Comparison of ENCODE assay signal across 8 cellular contexts in genomic region chr2:9753665-9754531, GRCh38.
DNase-seq lines count a peak whose midpoint lies in the region.

No MANE protein-coding gene starts in this region.

- H3K9me3 ChIP-seq in CD4-positive, alpha-beta memory T cell (ENCODE audit: control insufficient read depth in 1 of 2, low read length in 2 of 2): no peaks in the 10 kb centered on the region
- H3K9me3 ChIP-seq in neuron (ENCODE audit: low read length): no peaks in the 10 kb centered on the region

- CTCF ChIA-PET in CD4-positive, alpha-beta memory T cell (lab: Charles Lee; ENCODE audit: partially characterized antibody): interaction anchor here (0.8 to 2.5 kb wide), 8 partner anchors 16 to 198 kb away, joined by 3 to 7 read pairs (median 4); partner anchors contain the start of gene ADAM17

- no peaks in the 10 kb centered on the region for H3K36me3 ChIP-seq in CD4-positive, alpha-beta memory T cell (ENCODE audit: insufficient read depth, low read length)
- no peaks in the 10 kb centered on the region for H3K36me3 ChIP-seq in neuron (ENCODE audit: insufficient read depth, low read length)

- H3K27me3 Mint-ChIP-seq in CD4-positive, alpha-beta memory T cell: no peaks in the 10 kb centered on the region

- H3K27me3 ChIP-seq in CD4-positive, alpha-beta memory T cell (ENCODE audit: insufficient read depth, low read length): no peaks in the 10 kb centered on the region
- peaks cover 36% of the 10 kb centered on the region for H3K27me3 ChIP-seq in neuron (ENCODE audit: insufficient read depth, low read length)

- in situ Hi-C loops in ACHN (cut with HindIII; ENCODE audit: low pct_ligation_motif_present, low pct_unique_long_range_greater_than_20kb, low sequenced_read_pairs): no loop called here

- H3K27ac ChIP-seq in CD4-positive, alpha-beta memory T cell (ENCODE audit: low read depth, low read length): peak overlapping the region; percentile 53

- peak overlapping the region; percentile 23 to 52 for H3K4me3 ChIP-seq in CD4-positive, alpha-beta memory T cell (ENCODE audit: low read length in 2 of 2)
- no peak overlapping the region for H3K4me3 ChIP-seq in neuron (ENCODE audit: low read length)

- H3K27ac Mint-ChIP-seq in CD4-positive, alpha-beta memory T cell: peak overlapping the region; percentile 83 to 100 (median 99)

- H2AFZ ChIP-seq in neuron (ENCODE audit: low read depth, low read length): peak overlapping the region; percentile 41

- peak; percentile 45 to 70 (median 52) for DNase-seq in CD4-positive, alpha-beta memory T cell
- DNase-seq in NCI-H69 (lab: John Stamatoyannopoulos, UW): peak; percentile 3
- peak; percentile 43 for DNase-seq in activated naive CD4-positive, alpha-beta T cell treated with anti-CD3 and anti-CD28 coated beads, Interleukin-2, amount 50 U/mL, for 16 hours
- DNase-seq in ACHN: no peak
- DNase-seq in UCSD-AML1 (lab: John Stamatoyannopoulos, UW; ENCODE audit: unreplicated experiment): no peak
- DNase-seq in NCI-H2196 treated with DMSO at 0.1 percent for 48 hours (lab: John Stamatoyannopoulos, UW; ENCODE audit: unreplicated experiment): no peak
- no peak for DNase-seq in middle frontal gyrus (ENCODE audit: extremely low spot score, low spot score)

- peaks cover 49% of the 10 kb centered on the region for H3K4me1 ChIP-seq in CD4-positive, alpha-beta memory T cell (ENCODE audit: insufficient read depth, low read length)
- peaks cover 32% of the 10 kb centered on the region for H3K4me1 ChIP-seq in neuron (ENCODE audit: insufficient read depth, low read length)

- peak overlapping the region; percentile 59 to 96 (median 94) for H3K4me3 Mint-ChIP-seq in CD4-positive, alpha-beta memory T cell

- H3K4me1 Mint-ChIP-seq in CD4-positive, alpha-beta memory T cell: peaks cover 29 to 70% (median 50%) of the 10 kb centered on the region in 4 donors

- intact Hi-C loops in CD4-positive, alpha-beta memory T cell (cut with micrococcal nuclease): loop anchor here (1.0 to 2.0 kb wide), 3 partner anchors 29 to 123 kb away; no protein-coding TSS in a partner anchor

- H3K36me3 Mint-ChIP-seq in CD4-positive, alpha-beta memory T cell: no peaks in the 10 kb centered on the region

- POLR2A ChIA-PET in CD4-positive, alpha-beta memory T cell (lab: Charles Lee; ENCODE audit: partially characterized antibody): interaction anchor here (1.1 to 5.5 kb wide), 19 partner anchors 9 to 280 kb away, joined by 3 to 58 read pairs (median 6); partner anchors contain the start of genes ADAM17, IAH1 and YWHAQ

- no peaks in the 10 kb centered on the region for H3K9me3 Mint-ChIP-seq in CD4-positive, alpha-beta memory T cell

Comparison
In these comparisons a context has a peak if more than half of its experiments do, and no peak if none do; other contexts are left out.
1. DNase-seq: peak in CD4-positive, alpha-beta memory T cell (5 of 5), NCI-H69 (single experiment) and activated naive CD4-positive, alpha-beta T cell treated with anti-CD3 and anti-CD28 coated beads, Interleukin-2, amount 50 U/mL, for 16 hours (single experiment); none in ACHN (single experiment), UCSD-AML1 (single experiment), NCI-H2196 treated with DMSO at 0.1 percent for 48 hours (single experiment) and middle frontal gyrus (single experiment).